In the genomic region with DNA sequence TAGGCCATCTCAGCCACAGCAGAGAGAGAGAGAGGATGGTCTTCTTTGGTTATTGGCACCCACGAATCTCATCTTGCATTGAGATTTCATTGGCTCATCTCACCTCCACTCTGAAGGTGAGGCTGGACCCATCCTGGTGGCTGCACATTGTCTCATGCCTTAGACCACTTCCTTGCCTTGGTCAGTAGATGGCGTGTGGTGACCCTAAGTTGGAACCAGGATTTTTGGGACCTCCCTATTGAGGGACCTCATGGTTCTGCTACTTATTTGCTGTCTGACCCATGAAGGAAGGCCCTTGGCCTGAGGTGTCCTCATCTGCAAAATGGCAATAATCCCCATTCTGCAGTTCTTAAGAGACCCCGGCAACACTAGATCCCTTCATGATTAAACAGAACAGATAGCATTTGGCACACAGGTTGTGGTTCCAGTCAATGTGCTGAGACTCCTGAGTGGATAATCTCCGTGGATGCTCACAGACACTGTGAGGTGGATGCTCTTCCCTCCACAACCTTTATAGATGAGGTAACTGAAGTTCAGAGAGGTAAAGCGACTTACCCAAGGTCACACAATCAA, we compare ENCODE assay signal across 8 cellular contexts. TPM values are rescaled to one million over a fixed set of nuclear protein-coding genes. Genes with fewer than 3 reads are reported as not detected.
A peak's percentile ranks its signal among the peaks of the same experiment; 100 is the strongest.
DNase-seq lines count a peak whose midpoint lies in the region; ATAC-seq and TF ChIP-seq lines count a peak whose summit lies in the region.

No MANE protein-coding gene starts in this region.

- intact Hi-C loops in activated CD4-positive, alpha-beta T cell treated with anti-CD3 and anti-CD28 coated beads, Interleukin-2, amount 10 ng/mL, durations not matched to agents 24 days and 14 days (cut with micrococcal nuclease) = no loop called here

- H3K9me3 Mint-ChIP-seq in activated CD4-positive, alpha-beta T cell treated with anti-CD3 and anti-CD28 coated beads, Interleukin-2, amount 10 ng/mL, durations not matched to agents 24 days and 14 days = no peaks in the 10 kb centered on the region

- no peaks in the 10 kb centered on the region for H3K4me1 Mint-ChIP-seq in activated CD4-positive, alpha-beta T cell treated with anti-CD3 and anti-CD28 coated beads, Interleukin-2, amount 10 ng/mL, durations not matched to agents 24 days and 14 days

- in situ Hi-C loops in astrocyte of the cerebellum (cut with HindIII; ENCODE audit: low sequenced_read_pairs) = no loop called here

- TF ChIP-seq CTCF in LNCAP (IDR thresholded peaks at IDR 0.05) = peak; percentile 53
- TF ChIP-seq CTCF in astrocyte of the cerebellum (IDR thresholded peaks at IDR 0.05; ENCODE audit: low read depth, low read length, missing control alignments) = peak; percentile 73

- ATAC-seq in GM21515 (IDR thresholded peaks at IDR 0.05; ENCODE audit: unreplicated experiment) = no peak

- H3K4me3 ChIP-seq in astrocyte of the cerebellum (ENCODE audit: low read depth, low read length) = no peak overlapping the region

- H3K36me3 Mint-ChIP-seq in activated CD4-positive, alpha-beta T cell treated with anti-CD3 and anti-CD28 coated beads, Interleukin-2, amount 10 ng/mL, durations not matched to agents 24 days and 14 days (ENCODE audit: low read depth) = no peaks in the 10 kb centered on the region

- H3K4me3 Mint-ChIP-seq in activated CD4-positive, alpha-beta T cell treated with anti-CD3 and anti-CD28 coated beads, Interleukin-2, amount 10 ng/mL, durations not matched to agents 24 days and 14 days = no peak overlapping the region

- peak; percentile 64 for DNase-seq in activated CD4-positive, alpha-beta T cell treated with anti-CD3 and anti-CD28 coated beads, Interleukin-2, amount 10 ng/mL, durations not matched to agents 24 days and 14 days
- no peak for DNase-seq in activated CD4-positive, alpha-beta T cell treated with anti-CD3 and anti-CD28 coated beads for 4 hours
- DNase-seq in astrocyte of the cerebellum (ENCODE audit: low read depth) = no peak
- DNase-seq in lung microvascular endothelial cell (ENCODE audit: low read depth in 2 of 2) = peak; percentile 42 to 47
- no peak for DNase-seq in NCI-H510A (lab: John Stamatoyannopoulos, UW)
- no peak for DNase-seq in DMS79 treated with DMSO at 0.1 percent for 48 hours (lab: John Stamatoyannopoulos, UW)

- H3K27me3 Mint-ChIP-seq in activated CD4-positive, alpha-beta T cell treated with anti-CD3 and anti-CD28 coated beads, Interleukin-2, amount 10 ng/mL, durations not matched to agents 24 days and 14 days = peaks cover 5% of the 10 kb centered on the region

- H3K27ac Mint-ChIP-seq in activated CD4-positive, alpha-beta T cell treated with anti-CD3 and anti-CD28 coated beads, Interleukin-2, amount 10 ng/mL, durations not matched to agents 24 days and 14 days = no peak overlapping the region

RNA-seq across cellular contexts. Expression of a gene that starts 21.5 kb away (rescaled TPM):
- 30.7 and 32.6 TPM in 2 replicates for total RNA-seq in activated CD4-positive, alpha-beta T cell treated with anti-CD3 and anti-CD28 coated beads, Interleukin-2, amount 10 ng/mL, durations not matched to agents 24 days and 14 days
- total RNA-seq in lung microvascular endothelial cell = 19.8 and 24.8 TPM in 2 replicates

Comparison
In these comparisons a context has a peak if more than half of its experiments do, and no peak if none do; other contexts are left out.
1. DNase-seq: peak in activated CD4-positive, alpha-beta T cell treated with anti-CD3 and anti-CD28 coated beads, Interleukin-2, amount 10 ng/mL, durations not matched to agents 24 days and 14 days (single experiment) and lung microvascular endothelial cell (2 of 2); none in activated CD4-positive, alpha-beta T cell treated with anti-CD3 and anti-CD28 coated beads for 4 hours (0 of 2), astrocyte of the cerebellum (single experiment), NCI-H510A (single experiment) and DMS79 treated with DMSO at 0.1 percent for 48 hours (single experiment).